1 cellular context compared by ENCODE assay signal in the genomic region with DNA sequence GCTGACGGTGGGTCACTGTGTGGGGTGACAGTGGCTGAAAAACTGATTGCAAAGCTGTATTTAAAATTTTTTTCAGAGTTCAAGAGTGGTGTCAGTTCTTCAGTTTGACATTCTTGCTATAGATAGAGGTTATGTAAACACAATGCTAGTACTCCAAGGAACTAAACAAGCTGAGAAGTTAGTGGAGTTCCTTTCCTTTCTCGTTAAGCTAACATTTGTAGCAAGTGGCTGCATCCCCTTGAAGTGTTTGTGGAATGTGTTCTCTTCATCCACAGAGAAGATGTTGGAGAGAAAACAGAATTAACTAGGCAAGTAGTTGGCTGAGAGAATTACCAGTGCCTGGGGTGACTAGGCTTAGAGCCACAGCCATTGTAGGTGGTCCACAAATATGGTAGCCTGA.
TF ChIP-seq lines count a peak whose summit lies in the region.

No MANE protein-coding gene starts in this region.

TF ChIP-seq in GM12878, 131 proteins besides CTCF, POLR2A, EP300 and RAD21:
- TF ChIP-seq CEBPB (IDR thresholded peaks at IDR 0.05; ENCODE audit: borderline replicate concordance in 1 of 2, low read depth in 2 of 2, low read length in 2 of 2), result no peak
- no peak for TF ChIP-seq STAT1 (conservative IDR thresholded peaks at IDR 0.05)
- TF ChIP-seq CREB1 (IDR thresholded peaks at IDR 0.05; ENCODE audit: low read depth), result no peak
- no peak for TF ChIP-seq IRF4 (IDR thresholded peaks at IDR 0.05; ENCODE audit: low read depth, low read length)
- no peak for TF ChIP-seq EED (IDR thresholded peaks at IDR 0.05; ENCODE audit: low read depth)
- TF ChIP-seq, protein P1, sequence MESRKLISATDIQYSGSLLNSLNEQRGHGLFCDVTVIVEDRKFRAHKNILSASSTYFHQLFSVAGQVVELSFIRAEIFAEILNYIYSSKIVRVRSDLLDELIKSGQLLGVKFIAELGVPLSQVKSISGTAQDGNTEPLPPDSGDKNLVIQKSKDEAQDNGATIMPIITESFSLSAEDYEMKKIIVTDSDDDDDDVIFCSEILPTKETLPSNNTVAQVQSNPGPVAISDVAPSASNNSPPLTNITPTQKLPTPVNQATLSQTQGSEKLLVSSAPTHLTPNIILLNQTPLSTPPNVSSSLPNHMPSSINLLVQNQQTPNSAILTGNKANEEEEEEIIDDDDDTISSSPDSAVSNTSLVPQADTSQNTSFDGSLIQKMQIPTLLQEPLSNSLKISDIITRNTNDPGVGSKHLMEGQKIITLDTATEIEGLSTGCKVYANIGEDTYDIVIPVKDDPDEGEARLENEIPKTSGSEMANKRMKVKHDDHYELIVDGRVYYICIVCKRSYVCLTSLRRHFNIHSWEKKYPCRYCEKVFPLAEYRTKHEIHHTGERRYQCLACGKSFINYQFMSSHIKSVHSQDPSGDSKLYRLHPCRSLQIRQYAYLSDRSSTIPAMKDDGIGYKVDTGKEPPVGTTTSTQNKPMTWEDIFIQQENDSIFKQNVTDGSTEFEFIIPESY (IDR thresholded peaks at IDR 0.05), result no peak
- TF ChIP-seq TCF12 (IDR thresholded peaks at IDR 0.05; ENCODE audit: low read depth, low read length), result no peak
